ENCODE assay signal across 28 cellular contexts in genomic region chr6:158262755-158263154, GRCh38. TPM values are rescaled to one million over a fixed set of nuclear protein-coding genes. Genes with fewer than 3 reads are reported as not detected.
DNase-seq lines count a peak whose midpoint lies in the region; ATAC-seq, FAIRE-seq and TF ChIP-seq lines count a peak whose summit lies in the region.
"Had no signal": no experiment of that assay in that cellular context is flagged by ENCODE, and none has a peak within 500 bp of the region (broad histone marks: within the 10 kb centered on the region; RNA-seq: fewer than 3 reads in every experiment).

No MANE protein-coding gene starts in this region.

- peaks cover 73% of the 10 kb centered on the region for H3K79me2 ChIP-seq in OCI-LY1 (ENCODE audit: insufficient read depth, low read length)

- H3K4me1 Mint-ChIP-seq in chondrocyte (ENCODE audit: low read depth): peaks cover 10% of the 10 kb centered on the region

- ATAC-seq in activated CD4-positive, CD25-positive, alpha-beta regulatory T cell treated with anti-CD3 and anti-CD28 coated beads, Interleukin-2, amount 50 U/mL, for 24 hours: peak; percentile 79 to 98
- peak; percentile 65 for ATAC-seq in GM21529 (IDR thresholded peaks at IDR 0.05; ENCODE audit: unreplicated experiment)
- ATAC-seq in GM18517 (IDR thresholded peaks at IDR 0.05; ENCODE audit: unreplicated experiment): no peak
- ATAC-seq: A549; CD8-positive, alpha-beta T cell; gastrocnemius medialis; GM23338; K562; mucosa of descending colon had no signal

- H3K4me1 ChIP-seq in OCI-LY1 (ENCODE audit: insufficient read depth, low read length, severe bottlenecking): peaks cover 64% of the 10 kb centered on the region
- H3K4me1 ChIP-seq: A549 had no signal

- no peak overlapping the region for H3K4me3 ChIP-seq in OCI-LY1 (ENCODE audit: low read depth, low read length, poor library complexity, severe bottlenecking)
- H3K4me3 ChIP-seq: A549, gastrocnemius medialis, GM23338, K562, lung, mucosa of descending colon had no signal

- TF ChIP-seq POLR2A in GM12891 (IDR thresholded peaks at IDR 0.05; ENCODE audit: low read depth, low read length): no peak

- no peaks in the 10 kb centered on the region for H4K20me1 ChIP-seq in OCI-LY1 (ENCODE audit: insufficient read depth, low read length)

- no peak overlapping the region for H3K4me2 ChIP-seq in OCI-LY1 (ENCODE audit: low read length)
- H3K4me2 ChIP-seq: A549, GM23338 had no signal

- peaks cover 30% of the 10 kb centered on the region for H3K36me3 ChIP-seq in OCI-LY1 (ENCODE audit: insufficient read depth, low read length)
- H3K36me3 ChIP-seq: gastrocnemius medialis had no signal

- DNase-seq in activated CD4-positive, CD25-positive, alpha-beta regulatory T cell (lab: John Stamatoyannopoulos, UW): no peak
- no peak for DNase-seq in GM12891 (ENCODE audit: insufficient read length, low spot score)
- DNase-seq in chondrocyte (ENCODE audit: low spot score): no peak
- DNase-seq in NCI-H146 treated with DMSO at 0.1 percent for 48 hours (lab: John Stamatoyannopoulos, UW; ENCODE audit: unreplicated experiment): no peak
- DNase-seq: activated CD8-positive, alpha-beta memory T cell treated with anti-CD3 and anti-CD28 coated beads, Interleukin-2, amount 50 U/mL, for 48 hours; activated naive CD8-positive, alpha-beta T cell treated with anti-CD3 and anti-CD28 coated beads, Interleukin-2, amount 10 ng/mL, durations not matched to agents 7 days and 5 days; CD8-positive, alpha-beta T cell; dermis blood vessel endothelial cell; DMS 273 treated with DMSO at 0.1 percent for 48 hours; EL; gastrocnemius medialis; mucosa of descending colon; NCI-H1436; NCI-H2107; NCI-H510A treated with DMSO at 0.1 percent for 48 hours; Right ventricle myocardium superior had no signal

- no peak overlapping the region for H2AFZ ChIP-seq in OCI-LY1 (ENCODE audit: low read length)
- H2AFZ ChIP-seq: GM23338 had no signal

- TF ChIP-seq CTCF in OCI-LY1 (IDR thresholded peaks at IDR 0.05; ENCODE audit: low read length) (no peak), chondrocyte (IDR thresholded peaks at IDR 0.05) (no peak)

- H3F3A ChIP-seq in OCI-LY1 (ENCODE audit: insufficient read depth, low read length): no peaks in the 10 kb centered on the region

- no peak overlapping the region for H3K27ac Mint-ChIP-seq in chondrocyte (ENCODE audit: unreplicated experiment)
- H3K27ac Mint-ChIP-seq: activated naive CD8-positive, alpha-beta T cell treated with anti-CD3 and anti-CD28 coated beads, Interleukin-2, amount 10 ng/mL, durations not matched to agents 7 days and 5 days; CD8-positive, alpha-beta T cell; GM23338; nephron; type B pancreatic cell had no signal

- peak; percentile 56 for FAIRE-seq in GM12891 (lab: Jason Lieb, UNC)
- FAIRE-seq: A549, astrocyte had no signal

- H3K27me3 Mint-ChIP-seq in chondrocyte (ENCODE audit: low read depth): no peaks in the 10 kb centered on the region
- H3K27me3 Mint-ChIP-seq: activated naive CD8-positive, alpha-beta T cell treated with anti-CD3 and anti-CD28 coated beads, Interleukin-2, amount 10 ng/mL, durations not matched to agents 7 days and 5 days; central memory CD8-positive, alpha-beta T cell; type B pancreatic cell had no signal

- no peaks in the 10 kb centered on the region for H3K9me2 ChIP-seq in OCI-LY1 (ENCODE audit: low read depth, low read length)

- H3K9me3 ChIP-seq in OCI-LY1 (ENCODE audit: low read length): no peaks in the 10 kb centered on the region
- H3K9me3 ChIP-seq: A549, gastrocnemius medialis, mucosa of descending colon had no signal

- H3K4me3 Mint-ChIP-seq in chondrocyte (ENCODE audit: unreplicated experiment): no peak overlapping the region
- H3K4me3 Mint-ChIP-seq: activated naive CD8-positive, alpha-beta T cell treated with anti-CD3 and anti-CD28 coated beads, Interleukin-2, amount 10 ng/mL, durations not matched to agents 7 days and 5 days; CD8-positive, alpha-beta T cell; central memory CD8-positive, alpha-beta T cell; GM23338; nephron; type B pancreatic cell had no signal

- peak overlapping the region; percentile 27 for H3K27ac ChIP-seq in OCI-LY1 (ENCODE audit: low read depth, low read length, poor library complexity, severe bottlenecking)
- H3K27ac ChIP-seq: A549, gastrocnemius medialis had no signal

- H3K27me3 ChIP-seq in OCI-LY1 (ENCODE audit: insufficient read depth, low read length): no peaks in the 10 kb centered on the region
- H3K27me3 ChIP-seq: gastrocnemius medialis had no signal

- peaks cover 3% of the 10 kb centered on the region for H3K36me3 Mint-ChIP-seq in chondrocyte (ENCODE audit: low read depth)

- no peak overlapping the region for H3K9ac ChIP-seq in OCI-LY1 (ENCODE audit: low read length)

- H3K9me3 Mint-ChIP-seq in chondrocyte (ENCODE audit: low read depth): peaks cover 4% of the 10 kb centered on the region
- H3K9me3 Mint-ChIP-seq: activated naive CD8-positive, alpha-beta T cell treated with anti-CD3 and anti-CD28 coated beads, Interleukin-2, amount 10 ng/mL, durations not matched to agents 7 days and 5 days; CD8-positive, alpha-beta T cell; central memory CD8-positive, alpha-beta T cell; GM23338; nephron; type B pancreatic cell had no signal

TF ChIP-seq in GM12891, 5 proteins besides CTCF, POLR2A, EP300 and RAD21:
- TF ChIP-seq PAX5 (IDR thresholded peaks at IDR 0.05; ENCODE audit: insufficient read depth, low read length, severe bottlenecking) (no peak), TAF1 (IDR thresholded peaks at IDR 0.05; ENCODE audit: low read depth, low read length) (no peak), SPI1 (IDR thresholded peaks at IDR 0.05; ENCODE audit: low read depth, low read length) (no peak), POLR2AphosphoS5 (IDR thresholded peaks at IDR 0.05; ENCODE audit: low read depth, low read length) (no peak), POU2F2 (IDR thresholded peaks at IDR 0.05; ENCODE audit: low read depth, low read length) (no peak)

RNA-seq across cellular contexts. Expression of gene TULP4, which starts 49.5 kb away (rescaled TPM):
- polyA plus RNA-seq in GM12891 (2012; ENCODE audit: low read depth, missing spikeins): 2.2 TPM
- 95.4 to 102 TPM (median 97.7 TPM) in 3 replicates for total RNA-seq in chondrocyte
